In genomic region chr16:282944-283744, GRCh38 we compare ENCODE assay signal across 19 cellular contexts. TPM values are rescaled to one million over a fixed set of nuclear protein-coding genes. Genes with fewer than 3 reads are reported as not detected.
"Had no signal": no experiment of that assay in that cellular context is flagged by ENCODE, and none has a peak within 500 bp of the region (broad histone marks: within the 10 kb centered on the region; RNA-seq: fewer than 3 reads in every experiment).

A gene with protein sequence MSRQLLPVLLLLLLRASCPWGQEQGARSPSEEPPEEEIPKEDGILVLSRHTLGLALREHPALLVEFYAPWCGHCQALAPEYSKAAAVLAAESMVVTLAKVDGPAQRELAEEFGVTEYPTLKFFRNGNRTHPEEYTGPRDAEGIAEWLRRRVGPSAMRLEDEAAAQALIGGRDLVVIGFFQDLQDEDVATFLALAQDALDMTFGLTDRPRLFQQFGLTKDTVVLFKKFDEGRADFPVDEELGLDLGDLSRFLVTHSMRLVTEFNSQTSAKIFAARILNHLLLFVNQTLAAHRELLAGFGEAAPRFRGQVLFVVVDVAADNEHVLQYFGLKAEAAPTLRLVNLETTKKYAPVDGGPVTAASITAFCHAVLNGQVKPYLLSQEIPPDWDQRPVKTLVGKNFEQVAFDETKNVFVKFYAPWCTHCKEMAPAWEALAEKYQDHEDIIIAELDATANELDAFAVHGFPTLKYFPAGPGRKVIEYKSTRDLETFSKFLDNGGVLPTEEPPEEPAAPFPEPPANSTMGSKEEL (plus strand): TSS chr16:283164. CDS start chr16:283170, 6 bp downstream.

- DNase-seq: activated B cell treated with CpG ODN at 0.5 μM for 24 hours; activated CD4-positive, alpha-beta T cell treated with anti-CD3 and anti-CD28 coated beads, Interleukin-2, amount 10 ng/mL, durations not matched to agents 24 days and 14 days; activated naive CD4-positive, alpha-beta T cell treated with anti-CD3 and anti-CD28 coated beads, Interleukin-2, amount 50 U/mL, for 16 hours; activated T-cell treated with anti-CD3 and anti-CD28 coated beads for 4 hours; amniotic stem cell; cerebellar nuclear complex; left ventricle myocardium inferior; naive thymus-derived CD4-positive, alpha-beta T cell; sigmoid colon; stimulated activated CD4-positive, alpha-beta T cell treated with anti-CD3 and anti-CD28 coated beads, Interleukin-2, amount 100 ng/mL, for 48 hours; stimulated activated naive CD4-positive, alpha-beta T cell treated with Interleukin-2 at 50 U/mL for 16 hours; testis had no signal

- H3K4me1 Mint-ChIP-seq: activated B cell treated with CpG ODN at 0.5 μM for 24 hours had no signal

- H3K27ac ChIP-seq: esophagus muscularis mucosa, heart left ventricle, left ventricle myocardium inferior, sigmoid colon, testis had no signal

- H3K9me3 Mint-ChIP-seq: activated B cell treated with CpG ODN at 0.5 μM for 24 hours; activated CD4-positive, alpha-beta T cell treated with anti-CD3 and anti-CD28 coated beads, Interleukin-2, amount 10 ng/mL, durations not matched to agents 24 days and 14 days; activated T-helper 2 cell treated with anti-CD3 and anti-CD28 coated beads, Interferon-gamma antibody, Interleukin-2, Interleukin-4, amounts not matched to agents 10 μg/mL and 5 μg/mL and 100 μg/mL, durations not matched to agents 14 hours and 24 hours and 36 hours; naive thymus-derived CD4-positive, alpha-beta T cell; T-helper 1 cell treated with Interleukin-12 subunit alpha and Interleukin-12 subunit beta and Interleukin-4 antibody, amounts not matched to agents 30 μg/mL and 1 μg/mL, for 36 hours had no signal

- H3K27me3 ChIP-seq: testis had no signal

- H3K27ac Mint-ChIP-seq: activated B cell treated with CpG ODN at 0.5 μM for 24 hours; activated CD4-positive, alpha-beta T cell treated with anti-CD3 and anti-CD28 coated beads, Interleukin-2, amount 10 ng/mL, durations not matched to agents 24 days and 14 days; activated T-helper 2 cell treated with anti-CD3 and anti-CD28 coated beads, Interferon-gamma antibody, Interleukin-2, Interleukin-4, amounts not matched to agents 10 μg/mL and 5 μg/mL and 100 μg/mL, durations not matched to agents 14 hours and 24 hours and 36 hours; naive thymus-derived CD4-positive, alpha-beta T cell; T-helper 1 cell treated with Interleukin-12 subunit alpha and Interleukin-12 subunit beta and Interleukin-4 antibody, amounts not matched to agents 30 μg/mL and 1 μg/mL, for 36 hours had no signal

- H3K4me3 ChIP-seq: esophagus muscularis mucosa, sigmoid colon, testis had no signal

- H3K4me1 ChIP-seq: testis had no signal

- H3K9me3 ChIP-seq: esophagus muscularis mucosa, heart left ventricle, left ventricle myocardium inferior, sigmoid colon, testis had no signal

- H3K4me3 Mint-ChIP-seq: activated B cell treated with CpG ODN at 0.5 μM for 24 hours; activated CD4-positive, alpha-beta T cell treated with anti-CD3 and anti-CD28 coated beads, Interleukin-2, amount 10 ng/mL, durations not matched to agents 24 days and 14 days; T-helper 1 cell treated with Interleukin-12 subunit alpha and Interleukin-12 subunit beta and Interleukin-4 antibody, amounts not matched to agents 30 μg/mL and 1 μg/mL, for 36 hours had no signal

- ATAC-seq: naive thymus-derived CD4-positive, alpha-beta T cell; SK-N-SH treated with all-trans-retinoic acid at 6 μM for 48 hours had no signal

RNA-seq across cellular contexts. Expression of the gene that starts here (rescaled TPM):
- total RNA-seq: activated B cell treated with CpG ODN at 0.5 μM for 24 hours; activated CD4-positive, alpha-beta T cell treated with anti-CD3 and anti-CD28 coated beads, Interleukin-2, amount 10 ng/mL, durations not matched to agents 24 days and 14 days; activated CD8-positive, alpha-beta memory T cell treated with anti-CD3 and anti-CD28 coated beads for 36 hours; activated T-helper 2 cell treated with anti-CD3 and anti-CD28 coated beads, Interferon-gamma antibody, Interleukin-2, Interleukin-4, amounts not matched to agents 10 μg/mL and 5 μg/mL and 100 μg/mL, durations not matched to agents 14 hours and 24 hours and 36 hours; ureter had no signal
- polyA plus RNA-seq: naive thymus-derived CD4-positive, alpha-beta T cell had no signal
